ENCODE assay signal across 8 cellular contexts in genomic region chrX:49919617-49920016, GRCh38. TPM values are rescaled to one million over a fixed set of nuclear protein-coding genes. Genes with fewer than 3 reads are reported as not detected.
DNase-seq lines count a peak whose midpoint lies in the region; ATAC-seq lines count a peak whose summit lies in the region.

No MANE protein-coding gene starts in this region.

- intact Hi-C loops in left cardiac atrium (cut with DNase I): loop anchor here in 1 of 2 donors (5.0 kb wide), 3 partner anchors 37 to 663 kb away; no protein-coding TSS in a partner anchor

- ATAC-seq in left cardiac atrium: no peak
- ATAC-seq in HG03521 (IDR thresholded peaks at IDR 0.05; ENCODE audit: unreplicated experiment): no peak
- no peak for ATAC-seq in GM18502 (IDR thresholded peaks at IDR 0.05; ENCODE audit: poor library complexity, unreplicated experiment)

- peak; percentile 3 for DNase-seq in NCI-H2171 treated with DMSO at 0.1 percent for 48 hours (lab: John Stamatoyannopoulos, UW)
- DNase-seq in NCI-H2171 (lab: John Stamatoyannopoulos, UW): no peak
- peak; percentile 14 for DNase-seq in M059J (ENCODE audit: low read depth)
- DNase-seq in activated T-cell treated with anti-CD3 and anti-CD28 coated beads, Interleukin-2, amount 50 U/mL, for 48 hours: peak; percentile 44 to 48
- peak; percentile 54 for DNase-seq in left cardiac atrium
- peak; percentile 11 to 39 for DNase-seq in stimulated activated CD4-positive, alpha-beta T cell treated with anti-CD3 and anti-CD28 coated beads, Interleukin-2, amount 100 ng/mL, for 24 hours

RNA-seq across cellular contexts. Expression of gene CLCN5, which starts 2.8 kb away (rescaled TPM):
- 3.0 and 3.3 TPM in 2 replicates for total RNA-seq in M059J (2014; rRNA removed; shearing (Covaris generic))
- 1 to 10 TPM; 1.9 to 3.6 TPM for total RNA-seq in left cardiac atrium

RNA-seq across cellular contexts. Expression of gene USP27X, which starts 40.3 kb away (rescaled TPM):
- total RNA-seq in M059J (2014; rRNA removed; shearing (Covaris generic)): 1.4 and 1.6 TPM in 2 replicates
- 1 to 10 TPM; 1.6 to 2.7 TPM for total RNA-seq in left cardiac atrium
